In the genomic region with DNA sequence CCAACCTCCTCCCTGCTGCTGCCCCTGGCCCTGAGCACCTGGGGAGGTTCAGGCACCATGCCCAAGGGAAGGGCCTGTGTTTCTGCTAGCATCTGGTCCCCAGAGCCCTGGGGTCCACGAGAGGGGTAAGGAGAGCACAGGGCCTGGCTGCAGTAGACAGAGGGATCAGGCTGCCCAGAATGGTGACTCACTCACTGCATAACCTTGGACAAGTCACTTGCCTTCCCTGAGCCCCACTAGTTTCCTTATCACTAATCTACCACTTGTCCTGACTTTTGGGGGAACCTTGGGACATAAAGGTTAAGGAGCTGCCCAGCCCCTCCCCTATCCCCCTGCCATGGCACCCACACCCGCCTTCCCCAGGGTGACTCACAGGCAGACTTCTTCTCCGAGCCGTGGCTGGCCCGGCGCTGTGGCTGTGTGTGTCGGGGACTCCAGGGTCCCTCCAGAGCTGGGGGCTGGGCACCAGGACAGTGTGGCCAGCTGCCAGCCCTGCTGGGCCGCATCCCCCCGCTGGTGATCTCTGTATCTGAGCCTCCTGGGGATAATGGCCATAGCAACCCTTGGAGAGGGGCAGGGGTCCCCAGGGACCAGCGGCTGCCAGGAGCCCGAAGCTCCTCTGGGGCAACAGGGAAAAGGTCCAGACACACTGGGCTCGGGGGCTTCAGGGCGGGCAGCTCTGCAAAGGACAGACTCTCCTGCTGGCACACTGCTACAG, we compare ENCODE assay signal across 16 cellular contexts. TPM values are rescaled to one million over a fixed set of nuclear protein-coding genes. Genes with fewer than 3 reads are reported as not detected.
A peak's percentile ranks its signal among the peaks of the same experiment; 100 is the strongest.
DNase-seq lines count a peak whose midpoint lies in the region; ATAC-seq and TF ChIP-seq lines count a peak whose summit lies in the region.
"Had no signal": no experiment of that assay in that cellular context is flagged by ENCODE, and none has a peak within 500 bp of the region (broad histone marks: within the 10 kb centered on the region; RNA-seq: fewer than 3 reads in every experiment).

No MANE protein-coding gene starts in this region.

- no peaks in the 10 kb centered on the region for H3K9me2 ChIP-seq in PC-9 (ENCODE audit: insufficient read depth)

- TF ChIP-seq CTCF in PC-9 (conservative IDR thresholded peaks at IDR 0.05) (no peak), esophagus squamous epithelium (IDR thresholded peaks at IDR 0.05) (no peak), suprapubic skin (IDR thresholded peaks at IDR 0.05) (no peak)

- no peak for ATAC-seq in activated naive CD4-positive, alpha-beta T cell treated with anti-CD3 and anti-CD28 coated beads, Interleukin-2, amount 50 U/mL, for 72 hours
- ATAC-seq in GM21515 (IDR thresholded peaks at IDR 0.05; ENCODE audit: unreplicated experiment) (no peak), GM21825 (IDR thresholded peaks at IDR 0.05; ENCODE audit: unreplicated experiment) (no peak)
- ATAC-seq: psoas muscle had no signal

- intact Hi-C loops in PC-9 (cut with micrococcal nuclease; ENCODE audit: unreplicated experiment) (no loop called here), esophagus squamous epithelium (cut with DNase I) (loop anchor here (5.0 kb wide), 1 partner anchor 34 kb away; no protein-coding TSS in a partner anchor)

- H3K4me2 ChIP-seq in PC-9, result peak overlapping the region; percentile 85

- no peak for TF ChIP-seq EP300 in suprapubic skin (IDR thresholded peaks at IDR 0.05)

- CTCF ChIA-PET in activated naive CD4-positive, alpha-beta T cell treated with anti-CD3 and anti-CD28 coated beads, Interleukin-2, amount 10 ng/mL, durations not matched to agents 7 days and 5 days (lab: Charles Lee), result interaction anchor here (0.6 to 0.9 kb wide), 2 partner anchors 9 to 53 kb away, joined by 3 read pairs; a partner anchor contains a TSS
- CTCF ChIA-PET in PC-9 (lab: Charles Lee), result interaction anchor here (0.6 kb wide), 1 partner anchor 130 kb away, joined by 6 read pairs; no protein-coding TSS in a partner anchor

- peaks cover 19% of the 10 kb centered on the region for H3K4me1 Mint-ChIP-seq in activated naive CD4-positive, alpha-beta T cell treated with anti-CD3 and anti-CD28 coated beads, Interleukin-2, amount 10 ng/mL, durations not matched to agents 7 days and 5 days

- peaks cover 2% of the 10 kb centered on the region for H3K36me3 Mint-ChIP-seq in activated naive CD4-positive, alpha-beta T cell treated with anti-CD3 and anti-CD28 coated beads, Interleukin-2, amount 10 ng/mL, durations not matched to agents 7 days and 5 days
- H3K36me3 Mint-ChIP-seq in activated naive CD4-positive, alpha-beta T cell treated with anti-CD3 and anti-CD28 coated beads, Interleukin-2, amount 50 U/mL, for 72 hours, result no peaks in the 10 kb centered on the region

- WGBS in esophagus squamous epithelium, 2 donors, result no CpG with 5 or more reads among the region's 13 CpGs
- WGBS in suprapubic skin, result 66% methylated on average over 8 of the region's 13 CpGs

- no peak overlapping the region for H3K4me3 Mint-ChIP-seq in activated naive CD4-positive, alpha-beta T cell treated with anti-CD3 and anti-CD28 coated beads, Interleukin-2, amount 10 ng/mL, durations not matched to agents 7 days and 5 days
- H3K4me3 Mint-ChIP-seq: activated B cell treated with CpG ODN at 0.5 μM for 24 hours had no signal

- H3F3A ChIP-seq in PC-9 (ENCODE audit: insufficient read depth, low read depth), result peaks cover 11% of the 10 kb centered on the region; the same call in 1 of the 2 replicates

- H3K27ac Mint-ChIP-seq in activated naive CD4-positive, alpha-beta T cell treated with anti-CD3 and anti-CD28 coated beads, Interleukin-2, amount 10 ng/mL, durations not matched to agents 7 days and 5 days, result peak overlapping the region; percentile 40
- H3K27ac Mint-ChIP-seq in activated naive CD4-positive, alpha-beta T cell treated with anti-CD3 and anti-CD28 coated beads, Interleukin-2, amount 50 U/mL, for 72 hours, result no peak overlapping the region
- H3K27ac Mint-ChIP-seq: activated B cell treated with CpG ODN at 0.5 μM for 24 hours had no signal

- no peaks in the 10 kb centered on the region for H4K20me1 ChIP-seq in PC-9 (ENCODE audit: insufficient read depth)

- no peaks in the 10 kb centered on the region for H3K9me3 Mint-ChIP-seq in activated naive CD4-positive, alpha-beta T cell treated with anti-CD3 and anti-CD28 coated beads, Interleukin-2, amount 10 ng/mL, durations not matched to agents 7 days and 5 days
- H3K9me3 Mint-ChIP-seq in activated naive CD4-positive, alpha-beta T cell treated with anti-CD3 and anti-CD28 coated beads, Interleukin-2, amount 50 U/mL, for 72 hours, result no peaks in the 10 kb centered on the region
- H3K9me3 Mint-ChIP-seq: activated B cell treated with CpG ODN at 0.5 μM for 24 hours had no signal

- no peak for DNase-seq in activated naive CD4-positive, alpha-beta T cell treated with anti-CD3 and anti-CD28 coated beads, Interleukin-2, amount 10 ng/mL, durations not matched to agents 7 days and 5 days
- no peak for DNase-seq in activated naive CD4-positive, alpha-beta T cell treated with anti-CD3 and anti-CD28 coated beads, Interleukin-2, amount 50 U/mL, for 72 hours (ENCODE audit: low spot score in 2 of 2)
- peak; percentile 25 to 52 for DNase-seq in PC-9
- DNase-seq in esophagus squamous epithelium (lab: John Stamatoyannopoulos, UW), result no peak
- DNase-seq in suprapubic skin (ENCODE audit: low spot score in 2 of 2), result no peak
- DNase-seq in NCI-H1105 (lab: John Stamatoyannopoulos, UW), result no peak
- DNase-seq: activated B cell treated with CpG ODN at 0.5 μM for 24 hours; activated effector memory CD4-positive, alpha-beta T cell treated with anti-CD3 and anti-CD28 coated beads, Interleukin-2, amount 50 U/mL, for 16 hours; AML-193; dermis blood vessel endothelial cell; NCI-H2081; psoas muscle; testis had no signal

- no peaks in the 10 kb centered on the region for H3K36me3 ChIP-seq in PC-9 (ENCODE audit: low read depth)
- H3K36me3 ChIP-seq in esophagus squamous epithelium, result peaks cover 0 to 16% (median 8%) of the 10 kb centered on the region in 3 donors
- peaks cover 14% of the 10 kb centered on the region for H3K36me3 ChIP-seq in suprapubic skin

- H3K27me3 ChIP-seq in PC-9 (ENCODE audit: insufficient read depth, low read depth), result no peaks in the 10 kb centered on the region
- H3K27me3 ChIP-seq in esophagus squamous epithelium, result no peaks in the 10 kb centered on the region
- H3K27me3 ChIP-seq in suprapubic skin, result no peaks in the 10 kb centered on the region
- H3K27me3 ChIP-seq: testis had no signal

- no peak for TF ChIP-seq POLR2A in esophagus squamous epithelium (IDR thresholded peaks at IDR 0.05)
- no peak for TF ChIP-seq POLR2A in suprapubic skin (IDR thresholded peaks at IDR 0.05)

- BruUV-seq in PC-9 (replicated peaks; lab: Mats Ljungman, UMichigan), result no TSS peak

- peaks cover 27% of the 10 kb centered on the region for H3K4me1 ChIP-seq in PC-9 (replicated peaks; ENCODE audit: insufficient read depth)
- H3K4me1 ChIP-seq in esophagus squamous epithelium, result peaks cover 35 to 83% (median 49%) of the 10 kb centered on the region in 3 donors
- peaks cover 59% of the 10 kb centered on the region for H3K4me1 ChIP-seq in suprapubic skin
- H3K4me1 ChIP-seq: psoas muscle had no signal

- H3K9me3 ChIP-seq in PC-9 (ENCODE audit: insufficient read depth, low read depth) (no peaks in the 10 kb centered on the region), esophagus squamous epithelium (no peaks in the 10 kb centered on the region), suprapubic skin (no peaks in the 10 kb centered on the region)
- H3K9me3 ChIP-seq: psoas muscle, testis had no signal

- H3K79me2 ChIP-seq in PC-9 (ENCODE audit: low read depth), result peaks cover 3% of the 10 kb centered on the region; the same call in 1 of the 2 replicates

- peaks cover 20% of the 10 kb centered on the region for H3K27me3 Mint-ChIP-seq in activated naive CD4-positive, alpha-beta T cell treated with anti-CD3 and anti-CD28 coated beads, Interleukin-2, amount 10 ng/mL, durations not matched to agents 7 days and 5 days

- POLR2A ChIA-PET in PC-9 (lab: Charles Lee; ENCODE audit: unreplicated experiment), result no interaction called here

- H3K4me3 ChIP-seq in PC-9, result peak overlapping the region; percentile 67; the same call in 1 of the 2 replicates
- no peak overlapping the region for H3K4me3 ChIP-seq in esophagus squamous epithelium
- no peak overlapping the region for H3K4me3 ChIP-seq in suprapubic skin
- H3K4me3 ChIP-seq: psoas muscle had no signal

- no peak overlapping the region for H2AFZ ChIP-seq in PC-9

- H3K27ac ChIP-seq in PC-9, result no peak overlapping the region
- H3K27ac ChIP-seq in esophagus squamous epithelium, result peak overlapping the region; percentile 88 to 98 (median 92)
- H3K27ac ChIP-seq in suprapubic skin, result peak overlapping the region; percentile 95
- H3K27ac ChIP-seq: psoas muscle, testis had no signal

RNA-seq across cellular contexts. Expression of a gene that starts 4.0 kb away (rescaled TPM):
- total RNA-seq in activated naive CD4-positive, alpha-beta T cell treated with anti-CD3 and anti-CD28 coated beads, Interleukin-2, amount 50 U/mL, for 72 hours, result 10 to 100 TPM in 1 of 2 donors, 1 to 10 TPM in 1; 8.4 to 10.1 TPM
- total RNA-seq in PC-9 (2021) (38.5 and 44.3 TPM in 2 replicates), esophagus squamous epithelium (10 to 100 TPM; 15.8 to 27.1 (median 20.6) TPM), suprapubic skin (10 to 100 TPM; 33.0 to 83.8 (median 45.7) TPM)
- total RNA-seq: HT1080 had no signal

RNA-seq across cellular contexts. Expression of a gene that starts 28.6 kb away (rescaled TPM):
- total RNA-seq in activated naive CD4-positive, alpha-beta T cell treated with anti-CD3 and anti-CD28 coated beads, Interleukin-2, amount 50 U/mL, for 72 hours, result 1 to 10 TPM; 3.0 to 4.2 TPM
- total RNA-seq in PC-9 (2021), result 4.5 and 6.1 TPM in 2 replicates
- 1 to 10 TPM; 3.6 to 5.6 (median 3.9) TPM for total RNA-seq in esophagus squamous epithelium
- 10 to 100 TPM in 2 of 4 donors, 1 to 10 TPM in 2; 5.2 to 20.4 (median 12.7) TPM for total RNA-seq in suprapubic skin

RNA-seq across cellular contexts. Expression of a gene that starts 52.6 kb away (rescaled TPM):
- under 1 TPM; 0.07 to 0.16 TPM for total RNA-seq in activated naive CD4-positive, alpha-beta T cell treated with anti-CD3 and anti-CD28 coated beads, Interleukin-2, amount 50 U/mL, for 72 hours
- total RNA-seq in PC-9 (2021) (48.3 and 65.8 TPM in 2 replicates), esophagus squamous epithelium (100 to 1,000 TPM in 3 of 4 donors, 10 to 100 TPM in 1; 87.5 to 225 (median 137) TPM), suprapubic skin (100 to 1,000 TPM in 3 of 4 donors, 10 to 100 TPM in 1; 59.0 to 145 (median 104) TPM)
- total RNA-seq: activated B cell treated with CpG ODN at 0.5 μM for 24 hours had no signal

Comparison
In these comparisons a context has a peak if more than half of its experiments do, and no peak if none do; other contexts are left out.
1. DNase-seq: peak in PC-9 (2 of 2); none in activated naive CD4-positive, alpha-beta T cell treated with anti-CD3 and anti-CD28 coated beads, Interleukin-2, amount 10 ng/mL, durations not matched to agents 7 days and 5 days (single experiment), activated naive CD4-positive, alpha-beta T cell treated with anti-CD3 and anti-CD28 coated beads, Interleukin-2, amount 50 U/mL, for 72 hours (0 of 2), esophagus squamous epithelium (single experiment), suprapubic skin (0 of 2) and NCI-H1105 (single experiment).
2. RNA of a gene that starts 52.6 kb away (total RNA-seq): 87.5 to 225 TPM in esophagus squamous epithelium, 59.0 to 145 TPM in suprapubic skin and 48.3 to 65.8 TPM in PC-9; 0.07 to 0.16 TPM in activated naive CD4-positive, alpha-beta T cell treated with anti-CD3 and anti-CD28 coated beads, Interleukin-2, amount 50 U/mL, for 72 hours; every median in the first group is over 10 times any median in the second.